15 cellular contexts compared by ENCODE assay signal in genomic region chr7:106765727-106766355, GRCh38.
DNase-seq lines count a peak whose midpoint lies in the region; ATAC-seq, FAIRE-seq and TF ChIP-seq lines count a peak whose summit lies in the region.
"Had no signal": no experiment of that assay in that cellular context is flagged by ENCODE, and none has a peak within 500 bp of the region (broad histone marks: within the 10 kb centered on the region; RNA-seq: fewer than 3 reads in every experiment).

No MANE protein-coding gene starts in this region.

- H3K27ac ChIP-seq in H1 (ENCODE audit: low read depth, low read length) (no peak overlapping the region), ovary (no peak overlapping the region)
- H3K27ac ChIP-seq: BLaER1 treated with 17β-estradiol and CSF1 and Interleukin-3, amounts not matched to agents 10 nM and 100 nM had no signal

- no peak for FAIRE-seq in H1 (lab: Jason Lieb, UNC)
- FAIRE-seq: GM19239 had no signal

- H3K4me2 ChIP-seq in H1 (ENCODE audit: insufficient read depth in 1 of 2, low read depth in 2 of 2, low read length in 2 of 2): no peak overlapping the region

- H2BK120ac ChIP-seq in H1 (replicated peaks; ENCODE audit: low read depth, low read length): no peak overlapping the region

- no peak for ATAC-seq in activated naive CD8-positive, alpha-beta T cell treated with anti-CD3 and anti-CD28 coated beads, Interleukin-2, amount 50 U/mL, for 24 hours
- peak; percentile 15; the same call in 2 of the 3 replicates for ATAC-seq in SK-N-SH treated with all-trans-retinoic acid at 6 μM for 48 hours
- ATAC-seq in stimulated activated memory B cell treated with anti-CD40 and anti-IgM and Interleukin-4, amounts not matched to agents 10 μg/mL and 1 μg/mL and 100 μg/mL, for 72 hours: no peak
- no peak for ATAC-seq in HG02678 (IDR thresholded peaks at IDR 0.05; ENCODE audit: unreplicated experiment)

- peaks cover 46% of the 10 kb centered on the region for H3K4me1 Mint-ChIP-seq in activated naive CD8-positive, alpha-beta T cell (ENCODE audit: low read depth)
- H3K4me1 Mint-ChIP-seq in activated naive CD8-positive, alpha-beta T cell treated with anti-CD3 and anti-CD28 coated beads, Interleukin-2, amount 50 U/mL, for 24 hours: peaks cover 49% of the 10 kb centered on the region
- H3K4me1 Mint-ChIP-seq in stimulated activated memory B cell treated with anti-CD40 and anti-IgM and Interleukin-4, amounts not matched to agents 10 μg/mL and 1 μg/mL and 100 μg/mL, for 72 hours: peaks cover 25% of the 10 kb centered on the region

- no peaks in the 10 kb centered on the region for H3K4me1 ChIP-seq in H1 (replicated peaks in 1 of 4; ENCODE audit: control insufficient read depth in 3 of 4, insufficient read depth in 4 of 4, low read length in 3 of 4)
- no peaks in the 10 kb centered on the region for H3K4me1 ChIP-seq in ovary (ENCODE audit: insufficient read depth)

- no peak overlapping the region for H3K14ac ChIP-seq in H1 (ENCODE audit: insufficient read length)

- H3K36me3 ChIP-seq in H1 (ENCODE audit: control insufficient read depth in 2 of 4, insufficient read depth in 4 of 4, low read length in 3 of 4) (no peaks in the 10 kb centered on the region), ovary (no peaks in the 10 kb centered on the region)
- H3K36me3 ChIP-seq: BLaER1 treated with 17β-estradiol and CSF1 and Interleukin-3, amounts not matched to agents 10 nM and 100 nM had no signal

- no peak for TF ChIP-seq RAD21 in H1 (IDR thresholded peaks at IDR 0.05 in 1 of 2, conservative IDR thresholded peaks at IDR 0.05 in 1 of 2; ENCODE audit: low read depth in 2 of 2, low read length in 2 of 2)

- H2AFZ ChIP-seq in H1 (ENCODE audit: low read length): no peak overlapping the region

- no peaks in the 10 kb centered on the region for H3K36me3 Mint-ChIP-seq in activated naive CD8-positive, alpha-beta T cell
- no peaks in the 10 kb centered on the region for H3K36me3 Mint-ChIP-seq in activated naive CD8-positive, alpha-beta T cell treated with anti-CD3 and anti-CD28 coated beads, Interleukin-2, amount 50 U/mL, for 24 hours (ENCODE audit: low read depth)
- H3K36me3 Mint-ChIP-seq in stimulated activated memory B cell treated with anti-CD40 and anti-IgM and Interleukin-4, amounts not matched to agents 10 μg/mL and 1 μg/mL and 100 μg/mL, for 72 hours: no peaks in the 10 kb centered on the region

- no peak overlapping the region for H4K8ac ChIP-seq in H1 (ENCODE audit: extremely low read depth, insufficient read depth, low read length)

- H2BK20ac ChIP-seq in H1 (ENCODE audit: low read length): no peak overlapping the region

- no peak overlapping the region for H3K4me3 Mint-ChIP-seq in activated naive CD8-positive, alpha-beta T cell
- H3K4me3 Mint-ChIP-seq in activated naive CD8-positive, alpha-beta T cell treated with anti-CD3 and anti-CD28 coated beads, Interleukin-2, amount 50 U/mL, for 24 hours: no peak overlapping the region
- no peak overlapping the region for H3K4me3 Mint-ChIP-seq in stimulated activated memory B cell treated with anti-CD40 and anti-IgM and Interleukin-4, amounts not matched to agents 10 μg/mL and 1 μg/mL and 100 μg/mL, for 72 hours

- H3K9ac ChIP-seq in H1 (replicated peaks in 1 of 4; ENCODE audit: extremely low read depth in 1 of 4, low read depth in 3 of 4, low read length in 3 of 4): no peak overlapping the region
- H3K9ac ChIP-seq: BLaER1 treated with 17β-estradiol and CSF1 and Interleukin-3, amounts not matched to agents 10 nM and 100 nM had no signal

- H4K5ac ChIP-seq in H1 (ENCODE audit: insufficient read length, low read depth, low read length): no peak overlapping the region

- intact Hi-C loops in ovary (cut with DNase I): no loop called here

- no peak overlapping the region for H3K18ac ChIP-seq in H1 (ENCODE audit: extremely low read depth, low read length)

- no peaks in the 10 kb centered on the region for H3K27me3 Mint-ChIP-seq in activated naive CD8-positive, alpha-beta T cell
- H3K27me3 Mint-ChIP-seq in activated naive CD8-positive, alpha-beta T cell treated with anti-CD3 and anti-CD28 coated beads, Interleukin-2, amount 50 U/mL, for 24 hours: no peaks in the 10 kb centered on the region
- H3K27me3 Mint-ChIP-seq in stimulated activated memory B cell treated with anti-CD40 and anti-IgM and Interleukin-4, amounts not matched to agents 10 μg/mL and 1 μg/mL and 100 μg/mL, for 72 hours: no peaks in the 10 kb centered on the region

- no peaks in the 10 kb centered on the region for H3K9me3 Mint-ChIP-seq in activated naive CD8-positive, alpha-beta T cell (ENCODE audit: low read depth)
- peaks cover 3% of the 10 kb centered on the region for H3K9me3 Mint-ChIP-seq in activated naive CD8-positive, alpha-beta T cell treated with anti-CD3 and anti-CD28 coated beads, Interleukin-2, amount 50 U/mL, for 24 hours
- no peaks in the 10 kb centered on the region for H3K9me3 Mint-ChIP-seq in stimulated activated memory B cell treated with anti-CD40 and anti-IgM and Interleukin-4, amounts not matched to agents 10 μg/mL and 1 μg/mL and 100 μg/mL, for 72 hours

- H2BK15ac ChIP-seq in H1 (ENCODE audit: low read length): 0 out of 2 replicates have a peak overlapping the region, but pooled peaks have one; percentile 77

- TF ChIP-seq CTCF in H1 (IDR thresholded peaks at IDR 0.05; ENCODE audit: control extremely low read depth in 1 of 3, insufficient read depth in 1 of 3, low read depth in 1 of 3, low read length in 3 of 3) (no peak), ovary (IDR thresholded peaks at IDR 0.05) (no peak)

- no peaks in the 10 kb centered on the region for H3K79me2 ChIP-seq in H1 (ENCODE audit: control insufficient read depth in 1 of 2, insufficient read depth in 2 of 2, low read length in 2 of 2)

- H3K23ac ChIP-seq in H1 (ENCODE audit: insufficient read length): no peak overlapping the region

- TF ChIP-seq POLR2A in H1 (IDR thresholded peaks at IDR 0.05; ENCODE audit: control extremely low read depth in 1 of 2, low read depth in 2 of 2, low read length in 2 of 2) (no peak), ovary (IDR thresholded peaks at IDR 0.05) (no peak)

- no peaks in the 10 kb centered on the region for H3K9me3 ChIP-seq in H1 (ENCODE audit: insufficient read depth in 2 of 2, low read depth in 1 of 2, low read length in 1 of 2)
- H3K9me3 ChIP-seq in ovary: no peaks in the 10 kb centered on the region
- H3K9me3 ChIP-seq: BLaER1 treated with 17β-estradiol and CSF1 and Interleukin-3, amounts not matched to agents 10 nM and 100 nM had no signal

- WGBS in H1 (ENCODE audit: extremely low coverage in 1 of 2, insufficient coverage in 1 of 2, insufficient read length in 1 of 2, insufficient replicate concordance in 2 of 2, low coverage in 1 of 2, low lambda C conversion rate in 2 of 2, missing lambda C conversion rate in 1 of 2), 2 experiments: 95% methylated on average over 5 of the region's 5 CpGs; no CpG with 5 or more reads in 1 of the 2 experiments
- 84 to 93% (median 86%) methylated on average over 5 of the region's 5 CpGs for WGBS in ovary, 3 donors

- DNase-seq in activated naive CD8-positive, alpha-beta T cell treated with anti-CD3 and anti-CD28 coated beads, Interleukin-2, amount 50 U/mL, for 24 hours: no peak
- DNase-seq in H1 (ENCODE audit: low read depth in 1 of 2, low spot score in 2 of 2) (no peak), ovary (no peak), Kasumi-1 (lab: John Stamatoyannopoulos, UW) (no peak)
- DNase-seq: GF-D8, NCI-H1417 treated with DMSO at 0.1 percent for 48 hours, NCI-H2081, NCI-H524, OCI-M1 had no signal

- no peaks in the 10 kb centered on the region for H3K23me2 ChIP-seq in H1 (ENCODE audit: low read depth, low read length)

- peak overlapping the region; percentile 5 for H3K27ac Mint-ChIP-seq in activated naive CD8-positive, alpha-beta T cell
- no peak overlapping the region for H3K27ac Mint-ChIP-seq in activated naive CD8-positive, alpha-beta T cell treated with anti-CD3 and anti-CD28 coated beads, Interleukin-2, amount 50 U/mL, for 24 hours
- H3K27ac Mint-ChIP-seq in stimulated activated memory B cell treated with anti-CD40 and anti-IgM and Interleukin-4, amounts not matched to agents 10 μg/mL and 1 μg/mL and 100 μg/mL, for 72 hours: peak overlapping the region; percentile 78

- H3K27me3 ChIP-seq in H1 (replicated peaks in 1 of 4; ENCODE audit: control insufficient read depth in 3 of 4, extremely low read depth in 1 of 4, insufficient read depth in 3 of 4, low read length in 3 of 4) (no peaks in the 10 kb centered on the region), ovary (no peaks in the 10 kb centered on the region)
- H3K27me3 ChIP-seq: BLaER1 treated with 17β-estradiol and CSF1 and Interleukin-3, amounts not matched to agents 10 nM and 100 nM had no signal

- no peak for TF ChIP-seq EP300 in H1 (IDR thresholded peaks at IDR 0.05; ENCODE audit: borderline replicate concordance in 1 of 2, low read depth in 2 of 2, low read length in 2 of 2)
- no peak for TF ChIP-seq EP300 in ovary (IDR thresholded peaks at IDR 0.05)

- no peak overlapping the region for H3K4ac ChIP-seq in H1 (replicated peaks; ENCODE audit: insufficient read length, low read depth, low read length)

- H2AK5ac ChIP-seq in H1 (ENCODE audit: low read depth, low read length): no peak overlapping the region

- no peak overlapping the region for H2BK12ac ChIP-seq in H1 (ENCODE audit: low read depth, low read length)

- no peak overlapping the region for H2BK5ac ChIP-seq in H1 (ENCODE audit: low read depth, low read length)

- no peak overlapping the region for H4K91ac ChIP-seq in H1 (replicated peaks; ENCODE audit: insufficient read length, low read length)

- no peaks in the 10 kb centered on the region for H3K79me1 ChIP-seq in H1 (ENCODE audit: low read depth, low read length)

- POLR2A ChIA-PET in H1 (lab: Charles Lee; ENCODE audit: partially characterized antibody): interaction anchor here (0.7 kb wide), 1 partner anchor 979 kb away, joined by 3 read pairs; no protein-coding TSS in a partner anchor

- CTCF ChIA-PET in H1 (lab: Charles Lee; ENCODE audit: partially characterized antibody): interaction anchor here (0.7 to 1.8 kb wide), 3 partner anchors 30 to 384 kb away, joined by 3 to 6 read pairs (median 4); no protein-coding TSS in a partner anchor

- H4K20me1 ChIP-seq in H1 (replicated peaks in 1 of 2; ENCODE audit: control insufficient read depth in 1 of 2, insufficient read depth in 2 of 2, low read length in 2 of 2): no peaks in the 10 kb centered on the region
- H4K20me1 ChIP-seq: BLaER1 treated with 17β-estradiol and CSF1 and Interleukin-3, amounts not matched to agents 10 nM and 100 nM had no signal

- H3K56ac ChIP-seq in H1 (replicated peaks; ENCODE audit: insufficient read length, low read depth, low read length): no peak overlapping the region

- H3K4me3 ChIP-seq in H1 (ENCODE audit: extremely low read depth in 1 of 4, insufficient read depth in 2 of 4, low read depth in 3 of 4, low read length in 4 of 4): no peak overlapping the region
- no peak overlapping the region for H3K4me3 ChIP-seq in ovary
- H3K4me3 ChIP-seq: BLaER1 treated with 17β-estradiol and CSF1 and Interleukin-3, amounts not matched to agents 10 nM and 100 nM had no signal

TF ChIP-seq in SK-N-SH treated with all-trans-retinoic acid at 6 μM for 48 hours, 23 proteins besides CTCF, POLR2A, EP300 and RAD21 (continues in another document):
- 0 out of 2 replicates have a peak, but pooled peaks have one; percentile 47 for TF ChIP-seq ZFP3 (CRISPR knock-in tag; IDR thresholded peaks at IDR 0.05)

TF ChIP-seq in H1, 55 proteins besides CTCF, POLR2A, EP300 and RAD21 (continues in another document):
- TF ChIP-seq EGR1 (IDR thresholded peaks at IDR 0.05; ENCODE audit: borderline replicate concordance, low read depth, low read length) (no peak), CBX5 (IDR thresholded peaks at IDR 0.05; ENCODE audit: low read depth, low read length) (no peak)
